In the genomic region with DNA sequence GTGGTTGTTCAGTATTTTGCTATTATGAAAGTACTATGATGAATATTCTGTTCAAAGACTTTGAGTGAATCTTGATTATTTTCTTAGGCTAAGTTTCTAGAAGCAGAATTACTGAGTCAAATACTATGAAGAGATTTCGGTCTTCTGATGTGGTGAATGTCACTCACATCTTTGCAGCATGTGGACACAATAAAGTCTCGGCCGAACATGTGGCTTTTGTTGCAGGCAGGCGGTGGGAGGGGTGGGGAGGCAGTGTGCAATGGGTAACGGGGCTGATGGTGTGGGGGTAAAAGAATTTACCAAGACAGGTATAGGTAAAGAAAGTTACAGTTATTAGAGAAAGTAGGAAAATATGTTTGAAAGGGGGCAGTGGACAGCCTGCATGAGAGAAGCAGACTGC, we compare ENCODE assay signal across 27 cellular contexts.
"Had no signal": no experiment of that assay in that cellular context is flagged by ENCODE, and none has a peak within 500 bp of the region (broad histone marks: within the 10 kb centered on the region; RNA-seq: fewer than 3 reads in every experiment).

No MANE protein-coding gene starts in this region.

- H3K27ac Mint-ChIP-seq: mesothelial cell of epicardium; naive B cell; natural killer cell; nephron progenitor cell; stimulated activated naive B cell treated with anti-CD40 and anti-IgM and Interleukin-4, amounts not matched to agents 10 μg/mL and 1 μg/mL and 100 μg/mL, for 72 hours had no signal

- H3K27me3 ChIP-seq: ovary, stomach, suprapubic skin, tibial artery, upper lobe of right lung, uterus had no signal

- H3K9me3 Mint-ChIP-seq: naive B cell; natural killer cell; nephron progenitor cell; stimulated activated naive B cell treated with anti-CD40 and anti-IgM and Interleukin-4, amounts not matched to agents 10 μg/mL and 1 μg/mL and 100 μg/mL, for 72 hours had no signal

- H3K4me1 ChIP-seq: prostate gland, stomach, suprapubic skin, tibial artery, upper lobe of right lung, uterus had no signal

- H3K4me1 Mint-ChIP-seq: naive B cell, natural killer cell had no signal

- ATAC-seq: natural killer cell; sciatic nerve; stimulated activated naive B cell treated with anti-CD40 and anti-IgM and Interleukin-4, amounts not matched to agents 10 μg/mL and 1 μg/mL and 100 μg/mL, for 72 hours; stimulated activated naive CD8-positive, alpha-beta T cell treated with anti-CD3 and anti-CD28 coated beads, Interleukin-15, Interleukin-2, amounts not matched to agents 100 U/mL and 50 U/mL, for 24 hours; upper lobe of right lung had no signal

- H3K4me3 Mint-ChIP-seq: mesothelial cell of epicardium; naive B cell; natural killer cell; nephron progenitor cell; stimulated activated naive B cell treated with anti-CD40 and anti-IgM and Interleukin-4, amounts not matched to agents 10 μg/mL and 1 μg/mL and 100 μg/mL, for 72 hours had no signal

- H3K4me3 ChIP-seq: left ventricle myocardium inferior, lung, ovary, prostate gland, skin epidermis, stomach, suprapubic skin, thoracic aorta, tibial artery, upper lobe of right lung, uterus had no signal

- H3K36me3 Mint-ChIP-seq: naive B cell; natural killer cell; stimulated activated naive B cell treated with anti-CD40 and anti-IgM and Interleukin-4, amounts not matched to agents 10 μg/mL and 1 μg/mL and 100 μg/mL, for 72 hours had no signal

- H3K27ac ChIP-seq: left ventricle myocardium inferior, ovary, prostate gland, skin epidermis, stomach, suprapubic skin, thoracic aorta, tibial artery, upper lobe of right lung, uterus had no signal

- H3K36me3 ChIP-seq: left ventricle myocardium inferior, ovary, prostate gland, stomach, suprapubic skin, thoracic aorta, tibial artery, upper lobe of right lung, uterus had no signal

- DNase-seq: islet precursor cell; left ventricle myocardium inferior; mesendoderm; naive B cell; natural killer cell; nephron progenitor cell; ovary; retina; right cardiac atrium; stimulated activated CD4-positive, alpha-beta T cell treated with anti-CD3 and anti-CD28 coated beads, Interleukin-12 subunit alpha, Interleukin-12 subunit beta, amount 100 ng/mL, for 4 hours; stimulated activated CD4-positive, alpha-beta T cell treated with anti-CD3 and anti-CD28 coated beads, Interleukin-15, amount 100 ng/mL, for 24 hours; stimulated activated CD4-positive, alpha-beta T cell treated with anti-CD3 and anti-CD28 coated beads, Interleukin-2, amount 100 ng/mL, for 24 hours; stimulated activated CD4-positive, alpha-beta T cell treated with anti-CD3 and anti-CD28 coated beads, Interleukin-4, amount 100 ng/mL, for 1 hour; stimulated activated naive B cell treated with anti-CD40 and anti-IgM and Interleukin-4, amounts not matched to agents 10 μg/mL and 1 μg/mL and 100 μg/mL, for 72 hours; stimulated activated naive CD8-positive, alpha-beta T cell treated with anti-CD3 and anti-CD28 coated beads, Interleukin-15, Interleukin-2, amounts not matched to agents 100 U/mL and 50 U/mL, for 24 hours; stomach; tibial artery; trophoblast cell; upper lobe of right lung; uterus had no signal
